32 cellular contexts compared by ENCODE assay signal in genomic region chr12:116070420-116070819, GRCh38.
"Had no signal": no experiment of that assay in that cellular context is flagged by ENCODE, and none has a peak within 500 bp of the region (broad histone marks: within the 10 kb centered on the region; RNA-seq: fewer than 3 reads in every experiment).

No MANE protein-coding gene starts in this region.

- H3K27ac Mint-ChIP-seq: activated B cell treated with CpG ODN at 0.5 μM for 24 hours; activated CD8-positive, alpha-beta T cell treated with anti-CD3 and anti-CD28 coated beads for 36 hours; activated naive CD8-positive, alpha-beta T cell; activated T-helper 17 cell treated with anti-CD3 and anti-CD28 coated beads, Interleukin-2, amount 50 U/mL, for 72 hours had no signal

- H3K9me3 Mint-ChIP-seq: activated B cell treated with CpG ODN at 0.5 μM for 24 hours; activated CD8-positive, alpha-beta T cell treated with anti-CD3 and anti-CD28 coated beads for 36 hours; activated T-cell treated with anti-CD3 and anti-CD28 coated beads, Interleukin-2, amount 50 U/mL, for 4 hours; activated T-helper 17 cell treated with anti-CD3 and anti-CD28 coated beads, Interleukin-2, amount 50 U/mL, for 72 hours; central memory CD8-positive, alpha-beta T cell; effector memory CD8-positive, alpha-beta T cell had no signal

- H3K9me3 ChIP-seq: esophagus muscularis mucosa, gastrocnemius medialis, heart left ventricle had no signal

- DNase-seq: activated B cell treated with CpG ODN at 0.5 μM for 24 hours; activated CD4-positive, alpha-beta T cell treated with anti-CD3 and anti-CD28 coated beads for 48 hours; activated CD4-positive, alpha-beta T cell treated with anti-CD3 and anti-CD28 coated beads, Interleukin-2, amount 50 U/mL, for 1 hour; activated CD4-positive, alpha-beta T cell treated with anti-CD3 and anti-CD28 coated beads, Interleukin-2, amount 50 U/mL, for 48 hours; activated CD8-positive, alpha-beta memory T cell treated with anti-CD3 and anti-CD28 coated beads for 24 hours; activated CD8-positive, alpha-beta T cell treated with anti-CD3 and anti-CD28 coated beads for 36 hours; activated effector memory CD4-positive, alpha-beta T cell treated with Interleukin-2 at 50 U/mL for 16 hours; activated gamma-delta T cell treated with Interleukin-2 at 50 U/mL for 16 hours; activated naive CD4-positive, alpha-beta T cell treated with anti-CD3 and anti-CD28 coated beads, Interleukin-2, amount 50 U/mL, for 16 hours; activated naive CD4-positive, alpha-beta T cell treated with Interleukin-2 at 50 U/mL for 16 hours; activated T-cell treated with anti-CD3 and anti-CD28 coated beads, Interleukin-2, amount 50 U/mL, for 4 hours; amniotic stem cell; anterior cingulate cortex; brain microvascular endothelial cell; cortex of kidney; dermis blood vessel endothelial cell; effector CD4-positive, alpha-beta T cell; effector memory CD8-positive, alpha-beta T cell; erythroblast; foreskin keratinocyte; gastrocnemius medialis; glutamatergic neuron; heart left ventricle; T-helper 2 cell; WERI-Rb-1 had no signal

- H3K4me1 ChIP-seq: foreskin keratinocyte had no signal

- H3K27me3 ChIP-seq: brain microvascular endothelial cell, esophagus muscularis mucosa, foreskin keratinocyte, gastrocnemius medialis, heart left ventricle had no signal

- H3K27me3 Mint-ChIP-seq: activated B cell treated with CpG ODN at 0.5 μM for 24 hours; activated CD8-positive, alpha-beta T cell treated with anti-CD3 and anti-CD28 coated beads for 36 hours; activated naive CD8-positive, alpha-beta T cell; activated T-helper 17 cell treated with anti-CD3 and anti-CD28 coated beads, Interleukin-2, amount 50 U/mL, for 72 hours; central memory CD8-positive, alpha-beta T cell; effector memory CD8-positive, alpha-beta T cell had no signal

- H3K4me3 Mint-ChIP-seq: activated B cell treated with CpG ODN at 0.5 μM for 24 hours; activated CD8-positive, alpha-beta T cell treated with anti-CD3 and anti-CD28 coated beads for 36 hours; activated naive CD8-positive, alpha-beta T cell; activated T-cell treated with anti-CD3 and anti-CD28 coated beads, Interleukin-2, amount 50 U/mL, for 4 hours; activated T-helper 17 cell treated with anti-CD3 and anti-CD28 coated beads, Interleukin-2, amount 50 U/mL, for 72 hours; central memory CD8-positive, alpha-beta T cell; effector memory CD8-positive, alpha-beta T cell had no signal

- H3K27ac ChIP-seq: brain microvascular endothelial cell, esophagus muscularis mucosa, foreskin keratinocyte, heart left ventricle, WERI-Rb-1 had no signal

- FAIRE-seq: astrocyte, bronchial epithelial cell had no signal

- H3K4me3 ChIP-seq: esophagus muscularis mucosa, gastrocnemius medialis, heart left ventricle had no signal

- ATAC-seq: activated CD4-positive, CD25-positive, alpha-beta regulatory T cell treated with anti-CD3 and anti-CD28 coated beads, Interleukin-2, amount 50 U/mL, for 24 hours; activated CD8-positive, alpha-beta T cell treated with anti-CD3 and anti-CD28 coated beads for 36 hours; activated T-cell treated with anti-CD3 and anti-CD28 coated beads, Interleukin-2, amount 50 U/mL, for 4 hours; activated T-helper 17 cell treated with anti-CD3 and anti-CD28 coated beads, Interleukin-2, amount 50 U/mL, for 72 hours; effector memory CD8-positive, alpha-beta T cell; foreskin keratinocyte; gastrocnemius medialis; heart left ventricle had no signal

- H3K36me3 ChIP-seq: brain microvascular endothelial cell, esophagus muscularis mucosa, gastrocnemius medialis, heart left ventricle, WERI-Rb-1 had no signal
